In the genomic region with DNA sequence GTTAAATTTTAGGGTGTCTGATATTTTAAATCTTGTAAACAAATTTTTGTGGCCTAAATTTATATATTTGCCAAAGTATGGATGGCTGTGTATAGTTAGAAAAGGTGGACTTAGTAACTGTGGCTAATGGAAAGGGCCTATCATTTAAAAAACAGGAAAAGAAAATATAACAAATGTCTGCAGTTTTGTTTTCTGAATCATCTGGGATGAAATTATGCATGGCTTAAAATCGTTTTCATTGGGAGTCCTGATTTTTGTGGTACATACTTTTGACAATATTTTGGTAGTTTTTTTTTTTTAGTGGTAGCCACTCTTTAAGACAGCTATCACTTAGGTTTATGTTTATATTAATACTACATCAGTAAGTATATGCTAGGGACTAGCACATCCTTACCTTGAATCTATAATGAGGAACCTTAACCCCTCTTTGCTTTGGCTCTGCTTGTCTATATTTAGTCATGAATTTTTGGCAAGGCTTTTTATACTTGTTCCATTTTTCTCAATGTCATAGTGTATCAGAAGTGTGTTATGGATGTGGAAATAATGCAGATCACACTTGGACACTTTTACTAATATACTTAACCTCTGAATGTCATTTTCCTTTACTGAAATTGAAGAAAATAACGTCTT, we compare ENCODE assay signal across 10 cellular contexts. TPM values are rescaled to one million over a fixed set of nuclear protein-coding genes. Genes with fewer than 3 reads are reported as not detected.
DNase-seq lines count a peak whose midpoint lies in the region; ATAC-seq, FAIRE-seq and TF ChIP-seq lines count a peak whose summit lies in the region.
"Had no signal": no experiment of that assay in that cellular context is flagged by ENCODE, and none has a peak within 500 bp of the region (broad histone marks: within the 10 kb centered on the region; RNA-seq: fewer than 3 reads in every experiment).

No MANE protein-coding gene starts in this region.

- intact Hi-C loops in breast epithelium (cut with DNase I; ENCODE audit: low total_unique reads) = no loop called here

- DNase-seq in HFF-Myc (ENCODE audit: extremely low read depth, low read depth) (no peak), breast epithelium (ENCODE audit: low spot score in 2 of 2) (no peak), NCI-H2081 (lab: John Stamatoyannopoulos, UW) (no peak), H54 (ENCODE audit: insufficient read length, low spot score) (no peak), NOMO-1 treated with dmso at 0.1 percent for 144 hours (lab: John Stamatoyannopoulos, UW; ENCODE audit: unreplicated experiment) (no peak)
- DNase-seq: foreskin melanocyte, NCI-H1092 had no signal

- peaks cover 11% of the 10 kb centered on the region for H3K4me1 ChIP-seq in ACC112 (ENCODE audit: control insufficient read depth, insufficient read depth, low read length, unreplicated experiment)
- peaks cover 0 to 6% of the 10 kb centered on the region in 2 donors for H3K4me1 ChIP-seq in breast epithelium
- peaks cover 4 to 54% of the 10 kb centered on the region in 2 donors for H3K4me1 ChIP-seq in muscle layer of duodenum (ENCODE audit: control insufficient read depth in 1 of 2, insufficient read depth in 2 of 2, low read length in 2 of 2)

- no peak for FAIRE-seq in H54 (lab: Jason Lieb, UNC)

- H2AFZ ChIP-seq in ACC112 (ENCODE audit: low read length, unreplicated experiment) = no peak overlapping the region

- no peak for TF ChIP-seq CTCF in HFF-Myc (IDR thresholded peaks at IDR 0.05; ENCODE audit: low read depth, low read length, missing control alignments)
- TF ChIP-seq CTCF in breast epithelium (IDR thresholded peaks at IDR 0.05) = no peak

- H3K27ac ChIP-seq in ACC112 (ENCODE audit: low read depth, low read length) (peak overlapping the region; percentile 76), breast epithelium (peak overlapping the region; percentile 74 to 98), muscle layer of duodenum (ENCODE audit: low read length) (peak overlapping the region; percentile 95)

- H3K36me3 ChIP-seq in ACC112 (ENCODE audit: insufficient read depth, low read length) (no peaks in the 10 kb centered on the region), breast epithelium (no peaks in the 10 kb centered on the region), muscle layer of duodenum (ENCODE audit: control insufficient read depth in 1 of 2, insufficient read depth in 2 of 2, low read length in 2 of 2) (peaks cover 0 to 13% of the 10 kb centered on the region in 2 donors)

- peak overlapping the region; percentile 89 for H3K4me3 ChIP-seq in ACC112 (ENCODE audit: low read depth, low read length)
- peak overlapping the region; percentile 92 for H3K4me3 ChIP-seq in HFF-Myc (replicated peaks; ENCODE audit: low read depth, low read length)
- peak overlapping the region; percentile 32 to 87 (median 48) for H3K4me3 ChIP-seq in breast epithelium
- peak overlapping the region; percentile 82 to 97 for H3K4me3 ChIP-seq in muscle layer of duodenum (ENCODE audit: low read depth in 1 of 2, low read length in 2 of 2)

- no peak for ATAC-seq in HG02623 (IDR thresholded peaks at IDR 0.05; ENCODE audit: unreplicated experiment)

- H3K9me3 ChIP-seq in breast epithelium = no peaks in the 10 kb centered on the region
- no peaks in the 10 kb centered on the region for H3K9me3 ChIP-seq in muscle layer of duodenum (ENCODE audit: control insufficient read depth in 1 of 2, low read length in 2 of 2)

- TF ChIP-seq POLR2A in breast epithelium (IDR thresholded peaks at IDR 0.05) (no peak), H54 (IDR thresholded peaks at IDR 0.05; ENCODE audit: low read depth, low read length) (no peak)

- H3K27me3 ChIP-seq in ACC112 (ENCODE audit: insufficient read depth, low read length) (no peaks in the 10 kb centered on the region), breast epithelium (no peaks in the 10 kb centered on the region), muscle layer of duodenum (ENCODE audit: low read depth, low read length) (no peaks in the 10 kb centered on the region)

- H3K79me2 ChIP-seq in ACC112 (ENCODE audit: control insufficient read depth, insufficient read depth, low read length, unreplicated experiment) = peaks cover 97% of the 10 kb centered on the region

RNA-seq across cellular contexts. Expression of gene ARID1B, which starts 5.6 kb away (rescaled TPM):
- 100 to 1,000 TPM in 2 of 3 donors, 10 to 100 TPM in 1; 99.9 to 205 (median 131) TPM for total RNA-seq in breast epithelium
